In the genomic region with DNA sequence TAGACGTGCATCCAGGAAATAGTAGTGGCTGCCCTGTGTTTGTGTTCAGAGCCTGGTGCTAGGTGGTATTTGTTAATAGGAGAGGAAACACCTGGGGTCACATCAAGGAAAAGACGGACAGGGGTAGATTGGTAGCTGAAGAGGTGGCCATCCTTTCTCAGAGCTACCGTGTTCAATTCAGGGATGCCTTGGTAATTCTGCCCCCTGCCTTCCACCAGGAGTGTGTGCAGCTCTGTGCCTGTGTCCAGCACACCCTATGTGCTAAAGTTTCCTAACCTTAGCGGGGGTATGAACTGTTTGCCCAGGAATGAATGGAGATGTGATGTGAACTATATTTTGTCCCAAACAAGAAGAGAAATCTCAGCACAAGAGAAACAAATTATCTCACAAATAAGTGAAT, we compare ENCODE assay signal across 8 cellular contexts.
DNase-seq lines count a peak whose midpoint lies in the region; ATAC-seq, FAIRE-seq and TF ChIP-seq lines count a peak whose summit lies in the region.

No MANE protein-coding gene starts in this region.

- no peak overlapping the region for H2BK5ac ChIP-seq in IMR-90 (ENCODE audit: low read depth, low read length, poor library complexity, severe bottlenecking)

- H3K9ac ChIP-seq in IMR-90 (ENCODE audit: low read depth, low read length) = no peak overlapping the region
- H3K9ac ChIP-seq in mammary epithelial cell (ENCODE audit: insufficient read depth, low read length) = no peak overlapping the region
- no peak overlapping the region for H3K9ac ChIP-seq in HepG2 (ENCODE audit: insufficient read depth, low read depth, low read length)

- intact Hi-C loops in IMR-90 (cut with micrococcal nuclease) = loop anchor here (1.0 kb wide), 2 partner anchors 81 to 404 kb away; no protein-coding TSS in a partner anchor
- intact Hi-C loops in mammary epithelial cell (cut with micrococcal nuclease) = loop anchor here (1.0 to 2.0 kb wide), 2 partner anchors 81 to 403 kb away; no protein-coding TSS in a partner anchor
- intact Hi-C loops in HepG2 (cut with micrococcal nuclease; ENCODE audit: unreplicated experiment) = loop anchor here (1.0 kb wide), 1 partner anchor 81 kb away; no protein-coding TSS in a partner anchor

- TF ChIP-seq RAD21 in IMR-90 (IDR thresholded peaks at IDR 0.05; ENCODE audit: low read length) = no peak
- peak; percentile 49 for TF ChIP-seq RAD21 in HepG2 (CRISPR knock-in tag; IDR thresholded peaks at IDR 0.05)

- H4K91ac ChIP-seq in IMR-90 (ENCODE audit: insufficient read depth, low read depth, low read length) = no peak overlapping the region

- no peak overlapping the region for H3K23ac ChIP-seq in IMR-90 (ENCODE audit: low read depth, low read length)

- H4K20me1 ChIP-seq in IMR-90 (ENCODE audit: insufficient read depth, low read length) = no peaks in the 10 kb centered on the region
- no peaks in the 10 kb centered on the region for H4K20me1 ChIP-seq in mammary epithelial cell (ENCODE audit: insufficient read depth, low read length)
- H4K20me1 ChIP-seq in HepG2 (ENCODE audit: insufficient read depth, low read length) = no peaks in the 10 kb centered on the region

- CTCF ChIA-PET in IMR-90 (lab: Yijun Ruan, JAX) = interaction anchor here (0.7 to 1.0 kb wide), 2 partner anchors 79 to 890 kb away, joined by 3 to 4 read pairs; no protein-coding TSS in a partner anchor
- CTCF ChIA-PET in mammary epithelial cell (lab: Charles Lee; ENCODE audit: low non-redundant PET) = interaction anchor here (0.6 to 1.0 kb wide), 4 partner anchors 80 to 371 kb away, joined by 3 to 5 read pairs (median 4); no protein-coding TSS in a partner anchor
- CTCF ChIA-PET in HepG2 (lab: Yijun Ruan, JAX; ENCODE audit: low intra/inter-chr PET ratio, low total read pairs) = interaction anchor here (5.5 kb wide), 1 partner anchor 80 kb away, joined by 42 read pairs; no protein-coding TSS in a partner anchor

- BruUV-seq in IMR-90 (replicated peaks; lab: Mats Ljungman, UMichigan) (no TSS peak), mammary epithelial cell (replicated peaks; lab: Mats Ljungman, UMichigan) (no TSS peak), HepG2 (replicated peaks; lab: Mats Ljungman, UMichigan) (no TSS peak)

- H3K4ac ChIP-seq in IMR-90 (ENCODE audit: low read depth, low read length) = no peak overlapping the region

- TF ChIP-seq CTCF in AG10803 (conservative IDR thresholded peaks at IDR 0.05; ENCODE audit: low read length) (peak; percentile 22; the same call in 1 of the 2 replicates), IMR-90 (conservative IDR thresholded peaks at IDR 0.05; ENCODE audit: low read depth, low read length) (no peak), mammary epithelial cell (conservative IDR thresholded peaks at IDR 0.05 in 1 of 2, IDR thresholded peaks at IDR 0.05 in 1 of 2; ENCODE audit: extremely low read depth in 1 of 2, insufficient read depth in 1 of 2, low read depth in 1 of 2, low read length in 2 of 2) (peak; percentile 50 to 69), HepG2 (CRISPR knock-in tag; IDR thresholded peaks at IDR 0.05) (peak; percentile 77)

- no peak overlapping the region for H2AK9ac ChIP-seq in IMR-90 (replicated peaks; ENCODE audit: low read depth, low read length, poor library complexity)

- no peak for TF ChIP-seq EP300 in HepG2 (IDR thresholded peaks at IDR 0.05; ENCODE audit: low read depth in 2 of 2, low read length in 2 of 2)
- no peak for TF ChIP-seq EP300 in HepG2 (CRISPR knock-in tag; IDR thresholded peaks at IDR 0.05; ENCODE audit: borderline replicate concordance)

- dilution Hi-C loops in IMR-90 (cut with HindIII; ENCODE audit: low sequenced_read_pairs, unreplicated experiment) (no loop called here), mammary epithelial cell (cut with HindIII; ENCODE audit: low sequenced_read_pairs) (no loop called here)

- POLR2A ChIA-PET in IMR-90 (lab: Charles Lee; ENCODE audit: unreplicated experiment) (no interaction called here), HepG2 (lab: Yijun Ruan, JAX) (no interaction called here)

- no peak overlapping the region for H4K5ac ChIP-seq in IMR-90 (ENCODE audit: low read depth, low read length)

- no peaks in the 10 kb centered on the region for H3K9me3 ChIP-seq in IMR-90 (ENCODE audit: control insufficient read depth, insufficient read depth, low read length)
- H3K9me3 ChIP-seq in mammary epithelial cell (replicated peaks; ENCODE audit: insufficient read depth, low read length) = no peaks in the 10 kb centered on the region
- peaks cover 6% of the 10 kb centered on the region; the same call in 1 of the 2 replicates for H3K9me3 ChIP-seq in HepG2 (ENCODE audit: low read length)

- H2BK15ac ChIP-seq in IMR-90 (ENCODE audit: low read depth, low read length) = no peak overlapping the region

- no peaks in the 10 kb centered on the region for H3K36me3 ChIP-seq in IMR-90 (ENCODE audit: control insufficient read depth, insufficient read depth, low read length)
- H3K36me3 ChIP-seq in mammary epithelial cell (ENCODE audit: insufficient read depth, low read length) = no peaks in the 10 kb centered on the region
- no peaks in the 10 kb centered on the region for H3K36me3 ChIP-seq in HepG2 (replicated peaks in 1 of 2; ENCODE audit: control insufficient read depth in 1 of 2, insufficient read depth in 2 of 2, low read length in 2 of 2)

- no peak overlapping the region for H3K14ac ChIP-seq in IMR-90 (replicated peaks; ENCODE audit: low read depth, low read length)

- no peaks in the 10 kb centered on the region for H3K9me1 ChIP-seq in IMR-90 (ENCODE audit: insufficient read depth, low read length)

- WGBS in IMR-90 (ENCODE audit: extremely low coverage in 2 of 2, insufficient read length in 1 of 2), 2 experiments = 50% methylated on average over 2 of the region's 4 CpGs; no CpG with 5 or more reads in 1 of the 2 experiments
- 54% methylated on average over 4 of the region's 4 CpGs for WGBS in mammary epithelial cell (ENCODE audit: low coverage, missing lambda C conversion rate)
- WGBS in HepG2 (ENCODE audit: low lambda C conversion rate) = 16% methylated on average over 4 of the region's 4 CpGs

- H2AFZ ChIP-seq in IMR-90 (replicated peaks; ENCODE audit: low read length, poor library complexity) = no peak overlapping the region
- no peak overlapping the region for H2AFZ ChIP-seq in mammary epithelial cell (ENCODE audit: low read depth, low read length)
- no peak overlapping the region for H2AFZ ChIP-seq in HepG2 (ENCODE audit: low read length)

- no peak overlapping the region for H4K8ac ChIP-seq in IMR-90 (ENCODE audit: low read depth in 2 of 2, low read length in 2 of 2)

- H3K18ac ChIP-seq in IMR-90 (ENCODE audit: low read depth, low read length) = no peak overlapping the region

- ATAC-seq in IMR-90 (ENCODE audit: low read depth) (peak; percentile 54; the same call in 1 of the 2 replicates), HepG2 (peak; percentile 92)

- H3K79me2 ChIP-seq in mammary epithelial cell (ENCODE audit: insufficient read depth, low read length) (no peaks in the 10 kb centered on the region), HepG2 (ENCODE audit: insufficient read depth, low read length) (no peaks in the 10 kb centered on the region)

- no peak for DNase-seq in AG10803 (ENCODE audit: low read depth)
- no peak for DNase-seq in IMR-90
- DNase-seq in mammary epithelial cell = no peak
- peak; percentile 26 for DNase-seq in HepG2 (ENCODE audit: low spot score)
- DNase-seq in activated naive CD4-positive, alpha-beta T cell treated with anti-CD3 and anti-CD28 coated beads, Interleukin-2, amount 50 U/mL, for 16 hours = no peak
- no peak for DNase-seq in NCI-H187 treated with DMSO at 0.1 percent for 48 hours (lab: John Stamatoyannopoulos, UW)
- DNase-seq in LoVo (ENCODE audit: low spot score) = no peak
- DNase-seq in epidermal melanocyte (ENCODE audit: insufficient read length, low spot score) = no peak

- H3K56ac ChIP-seq in IMR-90 (ENCODE audit: extremely low read depth, insufficient read depth, low read length) = no peak overlapping the region

- no peak overlapping the region for H2BK120ac ChIP-seq in IMR-90 (ENCODE audit: low read depth, low read length)

- H2BK20ac ChIP-seq in IMR-90 (ENCODE audit: low read depth, low read length) = no peak overlapping the region

- in situ Hi-C loops in IMR-90 (cut with MboI; ENCODE audit: low sequenced_read_pairs) = no loop called here
- in situ Hi-C loops in mammary epithelial cell (cut with MboI; ENCODE audit: low sequenced_read_pairs in 2 of 2) = no loop called here
- in situ Hi-C loops in HepG2 (cut with HindIII; ENCODE audit: extremely low pct_ligation_motif_present, low pct_unique_long_range_greater_than_20kb) = loop anchor here (5.0 kb wide), 1 partner anchor 77 kb away; no protein-coding TSS in a partner anchor

- H2AK5ac ChIP-seq in IMR-90 (ENCODE audit: low read depth, low read length) = no peak overlapping the region

- H3K4me1 ChIP-seq in IMR-90 (ENCODE audit: control insufficient read depth, insufficient read depth, low read length) (no peaks in the 10 kb centered on the region), mammary epithelial cell (ENCODE audit: insufficient read depth, low read length) (no peaks in the 10 kb centered on the region), HepG2 (ENCODE audit: insufficient read depth, low read length) (no peaks in the 10 kb centered on the region)

- TF ChIP-seq POLR2A in IMR-90 (IDR thresholded peaks at IDR 0.05; ENCODE audit: low read depth, low read length) (no peak), HepG2 (IDR thresholded peaks at IDR 0.05; ENCODE audit: insufficient read depth in 1 of 2, low read depth in 2 of 2, low read length in 2 of 2) (no peak)

- no peaks in the 10 kb centered on the region for H3K79me1 ChIP-seq in IMR-90 (ENCODE audit: low read depth in 1 of 2, low read length in 2 of 2)

- no peaks in the 10 kb centered on the region for H3K27me3 ChIP-seq in IMR-90 (ENCODE audit: control insufficient read depth, insufficient read depth, low read length)
- H3K27me3 ChIP-seq in mammary epithelial cell (ENCODE audit: insufficient read depth, low read length) = peaks cover 8% of the 10 kb centered on the region
- H3K27me3 ChIP-seq in HepG2 (ENCODE audit: control insufficient read depth in 1 of 2, insufficient read depth in 2 of 2, low read length in 2 of 2) = no peaks in the 10 kb centered on the region

- H3K27ac ChIP-seq in IMR-90 (ENCODE audit: insufficient read depth, low read length) (no peak overlapping the region), mammary epithelial cell (ENCODE audit: insufficient read depth, low read depth, low read length) (no peak overlapping the region), HepG2 (ENCODE audit: extremely low read length, insufficient read depth, low read length) (no peak overlapping the region)

- no peak for FAIRE-seq in HepG2 (lab: Jason Lieb, UNC)

- H3K4me3 ChIP-seq in AG10803 (ENCODE audit: low read length) = no peak overlapping the region
- no peak overlapping the region for H3K4me3 ChIP-seq in IMR-90 (ENCODE audit: insufficient read depth, low read depth, low read length)
- no peak overlapping the region for H3K4me3 ChIP-seq in mammary epithelial cell (replicated peaks in 1 of 3; ENCODE audit: insufficient read depth in 1 of 3, low read depth in 2 of 3, low read length in 3 of 3)
- no peak overlapping the region for H3K4me3 ChIP-seq in HepG2 (replicated peaks in 1 of 3; ENCODE audit: insufficient read depth in 1 of 3, low read depth in 2 of 3, low read length in 3 of 3)

- no peak overlapping the region for H3K4me2 ChIP-seq in IMR-90 (ENCODE audit: low read depth, low read length)
- no peak overlapping the region for H3K4me2 ChIP-seq in mammary epithelial cell (ENCODE audit: insufficient read depth, low read depth, low read length)
- H3K4me2 ChIP-seq in HepG2 (ENCODE audit: low read depth, low read length) = no peak overlapping the region
